17 cellular contexts compared by ENCODE assay signal in genomic region chr1:234473123-234473522, GRCh38. TPM values are rescaled to one million over a fixed set of nuclear protein-coding genes. Genes with fewer than 3 reads are reported as not detected.
DNase-seq lines count a peak whose midpoint lies in the region; ATAC-seq and TF ChIP-seq lines count a peak whose summit lies in the region.
"Had no signal": no experiment of that assay in that cellular context is flagged by ENCODE, and none has a peak within 500 bp of the region (broad histone marks: within the 10 kb centered on the region; RNA-seq: fewer than 3 reads in every experiment).

No MANE protein-coding gene starts in this region.

- POLR2A ChIA-PET in A673 (lab: Charles Lee; ENCODE audit: low non-redundant PET), result no interaction called here

- H3K4me1 ChIP-seq in A673 (ENCODE audit: insufficient read depth, low read length, poor library complexity, severe bottlenecking) (peaks cover 33% of the 10 kb centered on the region), BLaER1 (peaks cover 56% of the 10 kb centered on the region)
- H3K4me1 ChIP-seq: psoas muscle had no signal

- peaks cover 20% of the 10 kb centered on the region for H3K4me1 Mint-ChIP-seq in central memory CD8-positive, alpha-beta T cell

- H3K27ac ChIP-seq in A673 (ENCODE audit: low read depth, low read length, poor library complexity, severe bottlenecking) (peak overlapping the region; percentile 53), BLaER1 (peak overlapping the region; percentile 81)
- H3K27ac ChIP-seq: psoas muscle, upper lobe of right lung had no signal

- peak overlapping the region; percentile 92 for H3K4me2 ChIP-seq in BLaER1
- H3K4me2 ChIP-seq: GM23338 had no signal

- CTCF ChIA-PET in A673 (lab: Charles Lee), result no interaction called here

- in situ Hi-C loops in KBM-7 (cut with MboI; ENCODE audit: low pct_unique_long_range_greater_than_20kb, low sequenced_read_pairs), result no loop called here

- intact Hi-C loops in A673 (cut with micrococcal nuclease; ENCODE audit: unreplicated experiment), result no loop called here

- H3K27me3 Mint-ChIP-seq in central memory CD8-positive, alpha-beta T cell, result no peaks in the 10 kb centered on the region
- H3K27me3 Mint-ChIP-seq: T-helper 17 cell had no signal

- H3K9me3 ChIP-seq in A673 (ENCODE audit: low read depth, low read length, poor library complexity, severe bottlenecking) (no peaks in the 10 kb centered on the region), BLaER1 (no peaks in the 10 kb centered on the region)
- H3K9me3 ChIP-seq: psoas muscle, upper lobe of right lung had no signal

- ATAC-seq in central memory CD8-positive, alpha-beta T cell (replicated peaks; ENCODE audit: extremely low read depth, poor library complexity, severe bottlenecking), result no peak
- ATAC-seq in left lobe of liver (no peak), HG02763 (IDR thresholded peaks at IDR 0.05; ENCODE audit: unreplicated experiment) (no peak)
- ATAC-seq: GM23338, psoas muscle, T-helper 17 cell, upper lobe of right lung had no signal

- no peak overlapping the region for H3K4me3 Mint-ChIP-seq in central memory CD8-positive, alpha-beta T cell
- H3K4me3 Mint-ChIP-seq: GM23338, T-helper 17 cell had no signal

- no TSS peak for BruUV-seq in A673 (replicated peaks; lab: Mats Ljungman, UMichigan)

- H4K20me1 ChIP-seq in BLaER1, result peaks cover 34% of the 10 kb centered on the region; the same call in 1 of the 2 replicates

- H3K4me3 ChIP-seq in A673 (ENCODE audit: low read depth, low read length, poor library complexity, severe bottlenecking) (no peak overlapping the region), BLaER1 (no peak overlapping the region)
- H3K4me3 ChIP-seq: GM23338, psoas muscle, upper lobe of right lung had no signal

- H3K27me3 ChIP-seq in A673 (replicated peaks; ENCODE audit: insufficient read depth, low read depth, low read length, poor library complexity) (no peaks in the 10 kb centered on the region), BLaER1 (no peaks in the 10 kb centered on the region)
- H3K27me3 ChIP-seq: upper lobe of right lung had no signal

- no peak for TF ChIP-seq CTCF in A673 (conservative IDR thresholded peaks at IDR 0.05; ENCODE audit: low read depth, low read length)

- DNase-seq in A673 (ENCODE audit: low spot score) (peak; percentile 50), KBM-7 (peak; percentile 28), NCI-H2171 treated with DMSO at 0.1 percent for 48 hours (lab: John Stamatoyannopoulos, UW) (no peak), left lobe of liver (ENCODE audit: low spot score) (no peak), HUDEP-2 (lab: John Stamatoyannopoulos, UW; ENCODE audit: unreplicated experiment in 76 of 76) (no peak)
- DNase-seq in central memory CD8-positive, alpha-beta T cell (ENCODE audit: low spot score in 2 of 2), result no peak
- DNase-seq: activated CD4-positive, CD25-positive, alpha-beta regulatory T cell; C1 segment of cervical spinal cord; foreskin fibroblast; NCI-H1694; NK-92 treated with Interleukin-12 subunit alpha and Interleukin-12 subunit beta, amount 100 ng/mL, for 24 hours; psoas muscle; T-helper 17 cell; upper lobe of right lung had no signal

- H3K9me3 Mint-ChIP-seq in central memory CD8-positive, alpha-beta T cell, result no peaks in the 10 kb centered on the region
- H3K9me3 Mint-ChIP-seq: GM23338 had no signal

- peak overlapping the region; percentile 70 for H3K27ac Mint-ChIP-seq in central memory CD8-positive, alpha-beta T cell (ENCODE audit: low read depth)
- H3K27ac Mint-ChIP-seq: GM23338, T-helper 17 cell had no signal

- peak overlapping the region; percentile 46; the same call in 1 of the 2 replicates for H3K9ac ChIP-seq in BLaER1

- H3K36me3 Mint-ChIP-seq in central memory CD8-positive, alpha-beta T cell (ENCODE audit: insufficient read depth), result peaks cover 10% of the 10 kb centered on the region

- H3K36me3 ChIP-seq in A673 (ENCODE audit: insufficient read depth, low read length, poor library complexity, severe bottlenecking) (no peaks in the 10 kb centered on the region), BLaER1 (peaks cover 34% of the 10 kb centered on the region)
- H3K36me3 ChIP-seq: upper lobe of right lung had no signal

RNA-seq across cellular contexts. Expression of gene TARBP1, which starts 5.9 kb away (rescaled TPM):
- total RNA-seq in A673 (2021) (28.0 and 31.9 TPM in 2 replicates), left lobe of liver (7.8 TPM)

Comparison
In these comparisons a context has a peak if more than half of its experiments do, and no peak if none do; other contexts are left out.
1. DNase-seq: peak in A673 (single experiment) and KBM-7 (single experiment); none in central memory CD8-positive, alpha-beta T cell (0 of 2), NCI-H2171 treated with DMSO at 0.1 percent for 48 hours (single experiment), left lobe of liver (single experiment) and HUDEP-2 (0 of 76).